ENCODE assay signal across 9 cellular contexts in genomic region chr4:9151814-9152181, GRCh38. TPM values are rescaled to one million over a fixed set of nuclear protein-coding genes. Genes with fewer than 3 reads are reported as not detected.
DNase-seq lines count a peak whose midpoint lies in the region; ATAC-seq and TF ChIP-seq lines count a peak whose summit lies in the region.
"Not testable (repeated sequence)": the region's sequence is repeated elsewhere in the genome, so short reads cannot be mapped to it uniquely, and the experiment has no call there.
"Had no signal": no experiment of that assay in that cellular context is flagged by ENCODE, and none has a peak within 500 bp of the region (broad histone marks: within the 10 kb centered on the region; RNA-seq: fewer than 3 reads in every experiment).

No MANE protein-coding gene starts in this region.

- not testable (repeated sequence) for H3K9me2 ChIP-seq in OCI-LY7 (ENCODE audit: insufficient read depth, low read length)

- H3K4me2 ChIP-seq in OCI-LY7 (ENCODE audit: low read length), result peak overlapping the region; percentile 80

- H3K27ac Mint-ChIP-seq in activated T-helper 17 cell treated with anti-CD3 and anti-CD28 coated beads, Interleukin-2, amount 50 U/mL, for 72 hours, result peak overlapping the region; percentile 25
- peak overlapping the region; percentile 88 for H3K27ac Mint-ChIP-seq in mesothelial cell of epicardium

- CTCF ChIA-PET in OCI-LY7 (lab: Charles Lee; ENCODE audit: unreplicated experiment), result not testable (repeated sequence)

- not testable (repeated sequence) for TF ChIP-seq POLR2A in upper lobe of left lung (IDR thresholded peaks at IDR 0.05)

- not testable (repeated sequence) for TF ChIP-seq CTCF in GM13977 (IDR thresholded peaks at IDR 0.05; ENCODE audit: extremely low read depth, insufficient read depth, missing control alignments); OCI-LY7 (conservative IDR thresholded peaks at IDR 0.05; ENCODE audit: low read length); right atrium auricular region (IDR thresholded peaks at IDR 0.05); mesothelial cell of epicardium (IDR thresholded peaks at IDR 0.05; ENCODE audit: unreplicated experiment); retinal pigment epithelial cell (conservative IDR thresholded peaks at IDR 0.05; ENCODE audit: low read depth, low read length); upper lobe of left lung (IDR thresholded peaks at IDR 0.05)

- TF ChIP-seq EP300 in upper lobe of left lung (IDR thresholded peaks at IDR 0.05), result not testable (repeated sequence)

- not testable (repeated sequence) for H3K4me1 ChIP-seq in OCI-LY7 (ENCODE audit: insufficient read depth, low read length, poor library complexity, severe bottlenecking); right atrium auricular region
- H3K4me1 ChIP-seq in upper lobe of left lung, result peaks cover 0 to 10% (median 4%) of the 10 kb centered on the region in 4 donors

- 3 to 5% methylated on average over 11 to 12 of the region's 12 CpGs for WGBS in upper lobe of left lung, 2 donors

- peak; percentile 1 for DNase-seq in GM13977 (ENCODE audit: low spot score)
- peak; percentile 3 for DNase-seq in OCI-LY7 (ENCODE audit: low spot score)
- peak; percentile 5 for DNase-seq in dermis blood vessel endothelial cell
- DNase-seq in right atrium auricular region (ENCODE audit: low spot score); mesothelial cell of epicardium (ENCODE audit: low spot score in 2 of 2, unreplicated experiment in 2 of 2); retinal pigment epithelial cell (ENCODE audit: low read depth); upper lobe of left lung: not testable (repeated sequence)

- peak overlapping the region; percentile 73 for H3K4me3 ChIP-seq in OCI-LY7 (ENCODE audit: low read depth, low read length, poor library complexity, severe bottlenecking)
- H3K4me3 ChIP-seq in right atrium auricular region, result peak overlapping the region; percentile 64 to 81
- peak overlapping the region; percentile 65 for H3K4me3 ChIP-seq in retinal pigment epithelial cell (ENCODE audit: low read length)
- H3K4me3 ChIP-seq in upper lobe of left lung, result peak overlapping the region; percentile 64 to 86 (median 78)

- H3K27me3 Mint-ChIP-seq in activated T-helper 17 cell treated with anti-CD3 and anti-CD28 coated beads, Interleukin-2, amount 50 U/mL, for 72 hours; mesothelial cell of epicardium (ENCODE audit: low read depth): not testable (repeated sequence)

- not testable (repeated sequence) for H3K27ac ChIP-seq in OCI-LY7 (ENCODE audit: low read depth, low read length, poor library complexity, severe bottlenecking)
- peak overlapping the region; percentile 79 to 93 for H3K27ac ChIP-seq in right atrium auricular region
- H3K27ac ChIP-seq in upper lobe of left lung, result peak overlapping the region; percentile 86 to 96 (median 88)

- POLR2A ChIA-PET in OCI-LY7 (lab: Charles Lee), result interaction anchor here (0.7 kb wide), 1 partner anchor 926 kb away, joined by 3 read pairs; no protein-coding TSS in a partner anchor

- not testable (repeated sequence) for H3K9me3 ChIP-seq in OCI-LY7 (ENCODE audit: low read length); right atrium auricular region; upper lobe of left lung

- H3K36me3 ChIP-seq in OCI-LY7 (ENCODE audit: insufficient read depth, low read length); right atrium auricular region; upper lobe of left lung: not testable (repeated sequence)

- not testable (repeated sequence) for BruUV-seq in OCI-LY7 (replicated peaks; lab: Mats Ljungman, UMichigan)

- H3K79me2 ChIP-seq in OCI-LY7 (ENCODE audit: insufficient read depth, low read depth, low read length), result not testable (repeated sequence)

- not testable (repeated sequence) for ATAC-seq in activated T-helper 17 cell treated with anti-CD3 and anti-CD28 coated beads, Interleukin-2, amount 50 U/mL, for 72 hours (replicated peaks); upper lobe of left lung (ENCODE audit: low FRiP score in 2 of 2)

- peak overlapping the region; percentile 83 for H3K4me3 Mint-ChIP-seq in activated T-helper 17 cell treated with anti-CD3 and anti-CD28 coated beads, Interleukin-2, amount 50 U/mL, for 72 hours
- H3K4me3 Mint-ChIP-seq in mesothelial cell of epicardium, result peak overlapping the region; percentile 76

- H3K9me3 Mint-ChIP-seq in activated T-helper 17 cell treated with anti-CD3 and anti-CD28 coated beads, Interleukin-2, amount 50 U/mL, for 72 hours; mesothelial cell of epicardium: not testable (repeated sequence)

- intact Hi-C loops in OCI-LY7 (cut with micrococcal nuclease; ENCODE audit: unreplicated experiment), result not testable (repeated sequence)

- H3K36me3 Mint-ChIP-seq in activated T-helper 17 cell treated with anti-CD3 and anti-CD28 coated beads, Interleukin-2, amount 50 U/mL, for 72 hours (ENCODE audit: low read depth); mesothelial cell of epicardium: not testable (repeated sequence)

- H2AFZ ChIP-seq in OCI-LY7 (ENCODE audit: low read length), result peak overlapping the region; percentile 72; the same call in 1 of the 2 replicates

- not testable (repeated sequence) for H4K20me1 ChIP-seq in OCI-LY7 (ENCODE audit: insufficient read depth, low read length)

- not testable (repeated sequence) for H3K4me1 Mint-ChIP-seq in activated T-helper 17 cell treated with anti-CD3 and anti-CD28 coated beads, Interleukin-2, amount 50 U/mL, for 72 hours; mesothelial cell of epicardium

- not testable (repeated sequence) for H3K27me3 ChIP-seq in right atrium auricular region, upper lobe of left lung

- in situ Hi-C loops in GM13977 (cut with MboI; ENCODE audit: low pct_unique_long_range_greater_than_20kb, low sequenced_read_pairs, unreplicated experiment), result not testable (repeated sequence)

RNA-seq across cellular contexts. Expression of gene FAM90A26, which starts 18.4 kb away (rescaled TPM):
- total RNA-seq in OCI-LY7 (2014; rRNA removed; shearing (Covaris generic)), result not detected in 2 replicates
- total RNA-seq in OCI-LY7 (2022), result not detected in 2 replicates
- total RNA-seq in activated T-helper 17 cell treated with anti-CD3 and anti-CD28 coated beads, Interleukin-2, amount 50 U/mL, for 72 hours, result not detected
- not detected in 2 replicates for total RNA-seq in dermis blood vessel endothelial cell
- total RNA-seq in right atrium auricular region, result not detected
- total RNA-seq in mesothelial cell of epicardium, result not detected in 3 replicates
- total RNA-seq in upper lobe of left lung, result not detected
- total RNA-seq: T-helper 2 cell treated with Interferon-gamma antibody and Interleukin-4, amounts not matched to agents 100 ng/mL and 5 ng/mL, for 36 hours had no signal

RNA-seq across cellular contexts. Expression of gene USP17L10, which starts 58.7 kb away (rescaled TPM):
- not detected in 2 replicates for total RNA-seq in OCI-LY7 (2014; rRNA removed; shearing (Covaris generic))
- total RNA-seq in OCI-LY7 (2022) (not detected in 2 replicates), dermis blood vessel endothelial cell (not detected in 2 replicates), right atrium auricular region (not detected), mesothelial cell of epicardium (not detected in 3 replicates), upper lobe of left lung (not detected)
- not detected for total RNA-seq in activated T-helper 17 cell treated with anti-CD3 and anti-CD28 coated beads, Interleukin-2, amount 50 U/mL, for 72 hours
- total RNA-seq: T-helper 2 cell treated with Interferon-gamma antibody and Interleukin-4, amounts not matched to agents 100 ng/mL and 5 ng/mL, for 36 hours had no signal
